Comparison of ENCODE assay signal across 9 cellular contexts in genomic region chr21:15764878-15765277, GRCh38.
"Had no signal": no experiment of that assay in that cellular context is flagged by ENCODE, and none has a peak within 500 bp of the region (broad histone marks: within the 10 kb centered on the region; RNA-seq: fewer than 3 reads in every experiment).

No MANE protein-coding gene starts in this region.

- H3K9ac ChIP-seq: GM23248 had no signal

- H3K27ac Mint-ChIP-seq: HFFc6, IgD-negative memory B cell had no signal

- H3K36me3 ChIP-seq: HAP-1 had no signal

- H3K9me3 ChIP-seq: HAP-1 had no signal

- ATAC-seq: HCT116, HepG2 had no signal

- H3K4me3 Mint-ChIP-seq: HFFc6, IgD-negative memory B cell had no signal

- H3K9me3 Mint-ChIP-seq: HFFc6, IgD-negative memory B cell had no signal

- H3K27ac ChIP-seq: GM23248 had no signal

- DNase-seq: GM23248, GOT3, H7, HFFc6, KBM-7 had no signal

- H3K4me3 ChIP-seq: GM23248, HAP-1 had no signal

- H3K27me3 Mint-ChIP-seq: IgD-negative memory B cell had no signal
